ENCODE assay signal across 17 cellular contexts in genomic region chr11:78209478-78209877, GRCh38.
"Had no signal": no experiment of that assay in that cellular context is flagged by ENCODE, and none has a peak within 500 bp of the region (broad histone marks: within the 10 kb centered on the region; RNA-seq: fewer than 3 reads in every experiment).

No MANE protein-coding gene starts in this region.

- H3K27ac ChIP-seq: body of pancreas, pancreas, right lobe of liver had no signal

- H3K4me1 ChIP-seq: body of pancreas, pancreas, right lobe of liver had no signal

- H3K27me3 ChIP-seq: body of pancreas, pancreas, right lobe of liver, tibial artery had no signal

- DNase-seq: activated CD4-positive, alpha-beta T cell treated with anti-CD3 and anti-CD28 coated beads, Interleukin-2, amount 10 ng/mL, durations not matched to agents 7 days and 5 days; activated CD8-positive, alpha-beta T cell treated with anti-CD3 and anti-CD28 coated beads, Interleukin-2, amount 10 ng/mL, durations not matched to agents 7 days and 5 days; activated gamma-delta T cell treated with Interleukin-2 at 50 U/mL for 16 hours; activated naive CD8-positive, alpha-beta T cell treated with anti-CD3 and anti-CD28 coated beads, Interleukin-2, amount 10 ng/mL, durations not matched to agents 7 days and 5 days; amygdala; body of pancreas; effector memory CD8-positive, alpha-beta T cell; foreskin fibroblast; hypothalamus; islet precursor cell; naive B cell; right lobe of liver; stimulated activated naive CD4-positive, alpha-beta T cell; substantia nigra; T-cell had no signal

- H3K9me3 ChIP-seq: body of pancreas, pancreas, right lobe of liver, tibial artery had no signal

- ATAC-seq: activated CD8-positive, alpha-beta T cell treated with anti-CD3 and anti-CD28 coated beads, Interleukin-2, amount 10 ng/mL, durations not matched to agents 7 days and 5 days; body of pancreas; effector memory CD8-positive, alpha-beta T cell; pancreas; T-cell had no signal

- H3K4me3 ChIP-seq: body of pancreas, pancreas, right lobe of liver, tibial artery had no signal
